Comparison of ENCODE assay signal across 25 cellular contexts in the genomic region with DNA sequence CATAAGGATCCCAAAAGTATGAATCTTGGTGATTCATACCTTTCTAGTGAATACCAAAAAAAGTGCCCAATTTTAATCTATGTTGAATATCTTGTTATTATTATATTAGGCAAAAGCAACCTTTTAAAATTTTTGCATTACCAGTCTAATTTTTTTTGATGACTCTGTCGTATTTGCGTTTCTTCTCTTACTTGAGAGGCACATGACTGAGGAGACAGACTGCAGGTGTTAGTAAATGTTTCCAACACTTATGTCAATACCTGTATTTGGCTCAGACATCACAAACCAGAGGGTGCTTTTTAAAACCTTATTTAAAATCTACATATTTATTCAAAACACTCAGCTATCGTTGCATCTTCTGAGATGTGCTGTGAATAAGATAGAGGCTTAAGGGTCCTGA.
"Had no signal": no experiment of that assay in that cellular context is flagged by ENCODE, and none has a peak within 500 bp of the region (broad histone marks: within the 10 kb centered on the region; RNA-seq: fewer than 3 reads in every experiment).

No MANE protein-coding gene starts in this region.

- H3K9me3 ChIP-seq: colonic mucosa, esophagus squamous epithelium, gastrocnemius medialis, left lung, sigmoid colon, thoracic aorta, upper lobe of left lung had no signal

- DNase-seq: activated CD4-positive, alpha-beta T cell treated with anti-CD3 and anti-CD28 coated beads, Interleukin-2, amount 10 ng/mL, durations not matched to agents 7 days and 5 days; activated CD4-positive, CD25-positive, alpha-beta regulatory T cell treated with anti-CD3 and anti-CD28 coated beads, Interleukin-2, amount 50 U/mL, for 72 hours; activated CD8-positive, alpha-beta memory T cell treated with anti-CD3 and anti-CD28 coated beads, Interleukin-2, amount 10 ng/mL, durations not matched to agents 7 days and 5 days; activated CD8-positive, alpha-beta T cell treated with anti-CD3 and anti-CD28 coated beads for 36 hours; activated effector memory CD4-positive, alpha-beta T cell treated with anti-CD3 and anti-CD28 coated beads, Interleukin-2, amount 50 U/mL, for 16 hours; activated naive CD4-positive, alpha-beta T cell treated with anti-CD3 and anti-CD28 coated beads, Interleukin-2, amount 10 ng/mL, durations not matched to agents 7 days and 5 days; activated T-cell treated with anti-CD3 and anti-CD28 coated beads for 4 hours; amygdala; colonic mucosa; esophagus squamous epithelium; gastrocnemius medialis; hippocampal formation; kidney glomerular epithelial cell; left lung; naive B cell; sigmoid colon; stimulated activated CD4-positive, alpha-beta T cell treated with anti-CD3 and anti-CD28 coated beads, Interleukin-15, amount 100 ng/mL, for 24 hours; stimulated activated CD4-positive, alpha-beta T cell treated with anti-CD3 and anti-CD28 coated beads, Interleukin-2, amount 100 ng/mL, for 48 hours; stimulated activated CD8-positive, alpha-beta memory T cell treated with anti-CD3 and anti-CD28 coated beads, Interleukin-4, amount 100 ng/mL, for 48 hours; stimulated activated naive B cell treated with anti-CD40 and anti-IgM and Interleukin-4, amounts not matched to agents 10 μg/mL and 1 μg/mL and 100 μg/mL, for 72 hours; upper lobe of left lung; WERI-Rb-1 had no signal

- H3K27ac ChIP-seq: colonic mucosa, esophagus squamous epithelium, gastrocnemius medialis, left lung, sigmoid colon, thoracic aorta, upper lobe of left lung, WERI-Rb-1 had no signal

- H3K36me3 ChIP-seq: colonic mucosa, esophagus squamous epithelium, gastrocnemius medialis, left lung, sigmoid colon, thoracic aorta, upper lobe of left lung, WERI-Rb-1 had no signal

- H3K27me3 ChIP-seq: colonic mucosa, gastrocnemius medialis, left lung, sigmoid colon, upper lobe of left lung had no signal

- H3K4me2 ChIP-seq: smooth muscle cell had no signal

- H3K4me3 ChIP-seq: colonic mucosa, esophagus squamous epithelium, gastrocnemius medialis, left lung, lung, sigmoid colon, smooth muscle cell, thoracic aorta, upper lobe of left lung had no signal
